16 cellular contexts compared by ENCODE assay signal in genomic region chr4:129223955-129224354, GRCh38.
DNase-seq lines count a peak whose midpoint lies in the region; ATAC-seq and TF ChIP-seq lines count a peak whose summit lies in the region.
"Had no signal": no experiment of that assay in that cellular context is flagged by ENCODE, and none has a peak within 500 bp of the region (broad histone marks: within the 10 kb centered on the region; RNA-seq: fewer than 3 reads in every experiment).

No MANE protein-coding gene starts in this region.

- no peak overlapping the region for H2AK5ac ChIP-seq in mesenchymal stem cell (ENCODE audit: low read length, severe bottlenecking)

- H2BK15ac ChIP-seq in mesenchymal stem cell (ENCODE audit: low read depth, poor library complexity, severe bottlenecking), result no peak overlapping the region

- H3K4me2 ChIP-seq in DND-41 (ENCODE audit: insufficient read depth, low read length), result no peak overlapping the region
- no peak overlapping the region for H3K4me2 ChIP-seq in mesenchymal stem cell (ENCODE audit: low read length, poor library complexity, severe bottlenecking)
- H3K4me2 ChIP-seq: BLaER1 had no signal

- H3K4me1 ChIP-seq in DND-41 (ENCODE audit: insufficient read depth, low read length), result no peaks in the 10 kb centered on the region
- H3K4me1 ChIP-seq in mesenchymal stem cell (ENCODE audit: control insufficient read depth, insufficient read depth, low read depth, low read length), result no peaks in the 10 kb centered on the region
- no peaks in the 10 kb centered on the region for H3K4me1 ChIP-seq in ovary (ENCODE audit: insufficient read depth)
- H3K4me1 ChIP-seq: BLaER1, Peyer's patch had no signal

- no peaks in the 10 kb centered on the region for H3K9me3 Mint-ChIP-seq in activated T-cell treated with anti-CD3 and anti-CD28 coated beads, Interleukin-2, amount 50 U/mL, for 4 hours
- H3K9me3 Mint-ChIP-seq: CD8-positive, alpha-beta memory T cell; H9 had no signal

- no peak overlapping the region for H2BK5ac ChIP-seq in mesenchymal stem cell (ENCODE audit: low read depth, low read length, poor library complexity, severe bottlenecking)

- ATAC-seq in DND-41 (ENCODE audit: insufficient read depth, low read depth) (0 out of 3 replicates have a peak, but pooled peaks have one; percentile 42), SK-N-SH treated with all-trans-retinoic acid at 6 μM for 48 hours (peak; percentile 89), GM19324 (IDR thresholded peaks at IDR 0.05; ENCODE audit: low FRiP score, unreplicated experiment) (no peak)
- ATAC-seq in activated T-cell treated with anti-CD3 and anti-CD28 coated beads, Interleukin-2, amount 50 U/mL, for 4 hours, result no peak

- H3K36me3 Mint-ChIP-seq in activated T-cell treated with anti-CD3 and anti-CD28 coated beads, Interleukin-2, amount 50 U/mL, for 4 hours (ENCODE audit: insufficient read depth), result no peaks in the 10 kb centered on the region
- H3K36me3 Mint-ChIP-seq: CD8-positive, alpha-beta memory T cell had no signal

- no peak overlapping the region for H4K8ac ChIP-seq in mesenchymal stem cell (ENCODE audit: low read length)

- peaks cover 7% of the 10 kb centered on the region for H3K27me3 Mint-ChIP-seq in activated T-cell treated with anti-CD3 and anti-CD28 coated beads, Interleukin-2, amount 50 U/mL, for 4 hours (ENCODE audit: low read depth)

- no peak overlapping the region for H3K4ac ChIP-seq in mesenchymal stem cell (ENCODE audit: low read depth in 1 of 2, low read length in 2 of 2)

- H3K36me3 ChIP-seq in DND-41 (ENCODE audit: insufficient read depth, low read length) (no peaks in the 10 kb centered on the region), mesenchymal stem cell (ENCODE audit: control insufficient read depth in 1 of 2, insufficient read depth in 2 of 2, low read depth in 1 of 2, low read length in 2 of 2) (no peaks in the 10 kb centered on the region), ovary (no peaks in the 10 kb centered on the region)
- H3K36me3 ChIP-seq: BLaER1, Peyer's patch had no signal

- H3K9me3 ChIP-seq in DND-41 (ENCODE audit: insufficient read depth, low read length, severe bottlenecking), result no peaks in the 10 kb centered on the region
- H3K9me3 ChIP-seq in mesenchymal stem cell (ENCODE audit: control insufficient read depth, low read length), result no peaks in the 10 kb centered on the region
- no peaks in the 10 kb centered on the region for H3K9me3 ChIP-seq in ovary
- H3K9me3 ChIP-seq: BLaER1, Peyer's patch had no signal

- H3K9ac ChIP-seq in DND-41 (ENCODE audit: low read depth, low read length) (no peak overlapping the region), mesenchymal stem cell (ENCODE audit: low read length) (no peak overlapping the region)
- H3K9ac ChIP-seq: BLaER1 had no signal

- H2BK12ac ChIP-seq in mesenchymal stem cell (ENCODE audit: low read length in 2 of 2), result no peak overlapping the region

- H3K79me2 ChIP-seq in DND-41 (ENCODE audit: insufficient read depth, low read length), result no peaks in the 10 kb centered on the region

- H3K4me3 ChIP-seq in DND-41 (ENCODE audit: low read depth in 1 of 2, low read length in 2 of 2), result no peak overlapping the region
- H3K4me3 ChIP-seq in mesenchymal stem cell (ENCODE audit: insufficient read depth in 1 of 2, low read depth in 1 of 2, low read length in 2 of 2), result no peak overlapping the region
- H3K4me3 ChIP-seq in ovary, result no peak overlapping the region
- H3K4me3 ChIP-seq: BLaER1, Peyer's patch had no signal

- no peaks in the 10 kb centered on the region for H3K4me1 Mint-ChIP-seq in activated T-cell treated with anti-CD3 and anti-CD28 coated beads, Interleukin-2, amount 50 U/mL, for 4 hours (ENCODE audit: low read depth)
- H3K4me1 Mint-ChIP-seq: CD8-positive, alpha-beta memory T cell had no signal

- H3K27ac ChIP-seq in DND-41 (ENCODE audit: low read length) (no peak overlapping the region), mesenchymal stem cell (ENCODE audit: low read length, poor library complexity, severe bottlenecking) (no peak overlapping the region), ovary (no peak overlapping the region)
- H3K27ac ChIP-seq: BLaER1, Peyer's patch had no signal

- intact Hi-C loops in ovary (cut with DNase I), result no loop called here

- TF ChIP-seq EP300 in ovary (IDR thresholded peaks at IDR 0.05), result no peak

- H3K18ac ChIP-seq in mesenchymal stem cell (ENCODE audit: low read depth in 1 of 2, low read length in 2 of 2), result no peak overlapping the region

- no peak overlapping the region for H3K23ac ChIP-seq in mesenchymal stem cell (ENCODE audit: low read length in 2 of 2)

- no peaks in the 10 kb centered on the region for H4K20me1 ChIP-seq in DND-41 (ENCODE audit: insufficient read depth, low read length)
- H4K20me1 ChIP-seq: BLaER1 had no signal

- no peak overlapping the region for H4K91ac ChIP-seq in mesenchymal stem cell (ENCODE audit: low read length)

- no peak overlapping the region for H3K4me3 Mint-ChIP-seq in activated T-cell treated with anti-CD3 and anti-CD28 coated beads, Interleukin-2, amount 50 U/mL, for 4 hours
- H3K4me3 Mint-ChIP-seq: CD8-positive, alpha-beta memory T cell; H9 had no signal

- H3K27me3 ChIP-seq in DND-41 (ENCODE audit: insufficient read depth, low read length, poor library complexity), result no peaks in the 10 kb centered on the region
- H3K27me3 ChIP-seq in mesenchymal stem cell (ENCODE audit: control insufficient read depth in 1 of 2, insufficient read depth in 1 of 2, low read length in 2 of 2), result no peaks in the 10 kb centered on the region
- H3K27me3 ChIP-seq in ovary, result no peaks in the 10 kb centered on the region
- H3K27me3 ChIP-seq: BLaER1, Peyer's patch had no signal

- no peak overlapping the region for H3K14ac ChIP-seq in mesenchymal stem cell (ENCODE audit: low read length in 2 of 2)

- no peaks in the 10 kb centered on the region for H3K79me1 ChIP-seq in mesenchymal stem cell (replicated peaks; ENCODE audit: low read length, poor library complexity, severe bottlenecking)

- DNase-seq in DND-41 (no peak), NCI-H146 (lab: John Stamatoyannopoulos, UW) (peak; percentile 39), mesenchymal stem cell (peak; percentile 35), ovary (no peak)
- no peak for DNase-seq in activated T-cell treated with anti-CD3 and anti-CD28 coated beads, Interleukin-2, amount 50 U/mL, for 4 hours
- DNase-seq: CD8-positive, alpha-beta memory T cell; H9; MM.1S; NCI-H1105 treated with DMSO at 0.1 percent for 48 hours; NCI-H2107; NCI-H774; Peyer's patch; SHP77 treated with DMSO at 0.1 percent for 48 hours had no signal

- TF ChIP-seq CTCF in DND-41 (IDR thresholded peaks at IDR 0.05; ENCODE audit: borderline replicate concordance, extremely low read depth, low read length, poor library complexity, severe bottlenecking) (no peak), ovary (IDR thresholded peaks at IDR 0.05) (no peak)

- H2BK120ac ChIP-seq in mesenchymal stem cell (ENCODE audit: low read depth, low read length), result no peak overlapping the region

- H2AFZ ChIP-seq in DND-41 (ENCODE audit: low read depth, low read length) (no peak overlapping the region), mesenchymal stem cell (ENCODE audit: low read depth, low read length) (no peak overlapping the region)

- no peak for TF ChIP-seq POLR2A in ovary (IDR thresholded peaks at IDR 0.05)

TF ChIP-seq in SK-N-SH treated with all-trans-retinoic acid at 6 μM for 48 hours, 23 proteins besides CTCF, POLR2A, EP300 and RAD21:
- TF ChIP-seq TCF4 (CRISPR knock-in tag; IDR thresholded peaks at IDR 0.05; ENCODE audit: borderline replicate concordance), result peak; percentile 29; the same call in 1 of the 2 replicates
- TF ChIP-seq TOX (CRISPR knock-in tag; IDR thresholded peaks at IDR 0.05; ENCODE audit: borderline replicate concordance), result 0 out of 2 replicates have a peak, but pooled peaks have one; percentile 28
- TF ChIP-seq ZFP3 (CRISPR knock-in tag; IDR thresholded peaks at IDR 0.05), result no peak
- TF ChIP-seq ZNF70 (CRISPR knock-in tag; IDR thresholded peaks at IDR 0.05), result no peak
- TF ChIP-seq ZC3H10 (CRISPR knock-in tag; IDR thresholded peaks at IDR 0.05), result 0 out of 2 replicates have a peak, but pooled peaks have one; percentile 68

Comparison
In these comparisons a context has a peak if more than half of its experiments do, and no peak if none do; other contexts are left out.
1. ATAC-seq: peak in DND-41 (single experiment) and SK-N-SH treated with all-trans-retinoic acid at 6 μM for 48 hours (single experiment); none in GM19324 (single experiment) and activated T-cell treated with anti-CD3 and anti-CD28 coated beads, Interleukin-2, amount 50 U/mL, for 4 hours (0 of 2).
2. DNase-seq: peak in NCI-H146 (single experiment) and mesenchymal stem cell (single experiment); none in DND-41 (single experiment), ovary (0 of 5) and activated T-cell treated with anti-CD3 and anti-CD28 coated beads, Interleukin-2, amount 50 U/mL, for 4 hours (single experiment).